ENCODE assay signal across 8 cellular contexts in genomic region chr11:126268708-126269579, GRCh38. TPM values are rescaled to one million over a fixed set of nuclear protein-coding genes. Genes with fewer than 3 reads are reported as not detected.
DNase-seq lines count a peak whose midpoint lies in the region; ATAC-seq lines count a peak whose summit lies in the region.

FOXRED1 (plus strand) TSS chr11:126269154; CDS start chr11:126269207, 53 bp downstream.
SRPRA (minus strand) TSS chr11:126268895; CDS start chr11:126268804, 91 bp downstream.

- no peaks in the 10 kb centered on the region for H3K9me3 ChIP-seq in effector memory CD4-positive, alpha-beta T cell (ENCODE audit: control insufficient read depth, low read length)

- peak within 1 kb of the TSS; percentile 79 for H3K4me3 ChIP-seq in effector memory CD4-positive, alpha-beta T cell (ENCODE audit: insufficient read depth, low read depth, low read length, poor library complexity, severe bottlenecking)

- peak; percentile 99 for DNase-seq in COLO668 (lab: John Stamatoyannopoulos, UW; ENCODE audit: unreplicated experiment)
- peak; percentile 99 for DNase-seq in HT1080 (ENCODE audit: low read depth)
- DNase-seq in NOMO-1 treated with DMSO at 0.1 percent for 48 hours (lab: John Stamatoyannopoulos, UW; ENCODE audit: unreplicated experiment): peak; percentile 98
- peak; percentile 100 for DNase-seq in activated CD8-positive, alpha-beta memory T cell treated with anti-CD3 and anti-CD28 coated beads for 4 hours (ENCODE audit: low read depth in 2 of 2)
- peak; percentile 99 to 100 (median 100) for DNase-seq in effector memory CD4-positive, alpha-beta T cell
- DNase-seq in medulla oblongata (ENCODE audit: extremely low spot score): peak; percentile 99
- peak; percentile 99 for DNase-seq in stimulated activated CD8-positive, alpha-beta memory T cell treated with anti-CD3 and anti-CD28 coated beads, Interleukin-12 subunit alpha, Interleukin-12 subunit beta, amount 100 ng/mL, for 1 hour (ENCODE audit: low read depth)

- H3K27me3 ChIP-seq in effector memory CD4-positive, alpha-beta T cell (replicated peaks; ENCODE audit: control insufficient read depth, insufficient read depth, low read length, poor library complexity, severe bottlenecking): no peaks in the 10 kb centered on the region

- H3K4me1 ChIP-seq in effector memory CD4-positive, alpha-beta T cell (ENCODE audit: control insufficient read depth, insufficient read depth, low read length, poor library complexity, severe bottlenecking): peaks cover 19% of the 10 kb centered on the region

- peaks cover 35% of the 10 kb centered on the region for H3K36me3 ChIP-seq in effector memory CD4-positive, alpha-beta T cell (ENCODE audit: control insufficient read depth, insufficient read depth, low read length)

- ATAC-seq in GM21360 (IDR thresholded peaks at IDR 0.05; ENCODE audit: unreplicated experiment): peak; percentile 100

- peak within 1 kb of the TSS; percentile 85 for H3K27ac ChIP-seq in effector memory CD4-positive, alpha-beta T cell (ENCODE audit: insufficient read depth, low read length, poor library complexity, severe bottlenecking)

RNA-seq across cellular contexts. Expression of gene FOXRED1, which starts in this region (rescaled TPM):
- total RNA-seq in HT1080 (2014; rRNA removed; shearing (Covaris generic)): 43.1 and 49.2 TPM in 2 replicates
- 28.6 and 34.1 TPM in 2 replicates for polyA plus RNA-seq in HT1080 (2015; cell fraction: cytosol; rRNA removed)
- polyA plus RNA-seq in HT1080 (2015; cell fraction: nucleus; rRNA removed): 52.2 and 60.5 TPM in 2 replicates

RNA-seq across cellular contexts. Expression of gene SRPRA, which starts in this region (rescaled TPM):
- 152 and 179 TPM in 2 replicates for total RNA-seq in HT1080 (2014; rRNA removed; shearing (Covaris generic))
- polyA plus RNA-seq in HT1080 (2015; cell fraction: cytosol; rRNA removed): 159 and 179 TPM in 2 replicates
- polyA plus RNA-seq in HT1080 (2015; cell fraction: nucleus; rRNA removed): 260 and 270 TPM in 2 replicates

Comparison
In these comparisons a context has a peak if more than half of its experiments do, and no peak if none do; other contexts are left out.
1. Peak in every context shown above with its lines: DNase-seq, ATAC-seq, H3K4me3 ChIP-seq and H3K27ac ChIP-seq.